Comparison of ENCODE assay signal across 2 cellular contexts in genomic region chr22:19631899-19632670, GRCh38.
A peak's percentile ranks its signal among the peaks of the same experiment; 100 is the strongest.
TF ChIP-seq lines count a peak whose summit lies in the region.

No MANE protein-coding gene starts in this region.

TF ChIP-seq in IMR-90, 13 proteins besides CTCF, POLR2A, EP300 and RAD21:
- no peak for TF ChIP-seq MAZ (IDR thresholded peaks at IDR 0.05; ENCODE audit: borderline replicate concordance, low read depth, low read length)
- peak; percentile 60 for TF ChIP-seq SMC3 (IDR thresholded peaks at IDR 0.05; ENCODE audit: low read depth, low read length)
- TF ChIP-seq, protein P1, sequence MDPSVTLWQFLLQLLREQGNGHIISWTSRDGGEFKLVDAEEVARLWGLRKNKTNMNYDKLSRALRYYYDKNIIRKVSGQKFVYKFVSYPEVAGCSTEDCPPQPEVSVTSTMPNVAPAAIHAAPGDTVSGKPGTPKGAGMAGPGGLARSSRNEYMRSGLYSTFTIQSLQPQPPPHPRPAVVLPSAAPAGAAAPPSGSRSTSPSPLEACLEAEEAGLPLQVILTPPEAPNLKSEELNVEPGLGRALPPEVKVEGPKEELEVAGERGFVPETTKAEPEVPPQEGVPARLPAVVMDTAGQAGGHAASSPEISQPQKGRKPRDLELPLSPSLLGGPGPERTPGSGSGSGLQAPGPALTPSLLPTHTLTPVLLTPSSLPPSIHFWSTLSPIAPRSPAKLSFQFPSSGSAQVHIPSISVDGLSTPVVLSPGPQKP (IDR thresholded peaks at IDR 0.05; ENCODE audit: borderline replicate concordance, low read depth, low read length) = no peak
- TF ChIP-seq RFX5 (IDR thresholded peaks at IDR 0.05; ENCODE audit: low read depth, low read length) = no peak

TF ChIP-seq in WTC11, 78 proteins besides CTCF, POLR2A, EP300 and RAD21:
- TF ChIP-seq, protein P2, sequence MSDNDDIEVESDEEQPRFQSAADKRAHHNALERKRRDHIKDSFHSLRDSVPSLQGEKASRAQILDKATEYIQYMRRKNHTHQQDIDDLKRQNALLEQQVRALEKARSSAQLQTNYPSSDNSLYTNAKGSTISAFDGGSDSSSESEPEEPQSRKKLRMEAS (CRISPR knock-in tag; IDR thresholded peaks at IDR 0.05) = no peak
- TF ChIP-seq ZNF263 (CRISPR knock-in tag; IDR thresholded peaks at IDR 0.05; ENCODE audit: low read depth) (no peak), CREM (CRISPR knock-in tag; IDR thresholded peaks at IDR 0.05) (no peak), IRF2 (CRISPR knock-in tag; IDR thresholded peaks at IDR 0.05; ENCODE audit: borderline replicate concordance, low read depth) (no peak), ATF3 (CRISPR knock-in tag; conservative IDR thresholded peaks at IDR 0.05) (no peak), PREB (CRISPR knock-in tag; IDR thresholded peaks at IDR 0.05; ENCODE audit: borderline replicate concordance) (no peak), NR3C1 (CRISPR knock-in tag; conservative IDR thresholded peaks at IDR 0.05; ENCODE audit: low read depth) (no peak), TP53 (CRISPR knock-in tag; IDR thresholded peaks at IDR 0.05) (no peak), ZNF416 (CRISPR knock-in tag; IDR thresholded peaks at IDR 0.05) (no peak), CREB1 (CRISPR knock-in tag; IDR thresholded peaks at IDR 0.05) (no peak), TEAD1 (CRISPR knock-in tag; IDR thresholded peaks at IDR 0.05) (no peak), ZBTB43 (CRISPR knock-in tag; IDR thresholded peaks at IDR 0.05) (no peak), RELA (CRISPR knock-in tag; IDR thresholded peaks at IDR 0.05; ENCODE audit: borderline replicate concordance) (no peak), ZNF671 (CRISPR knock-in tag; IDR thresholded peaks at IDR 0.05) (no peak), ELF4 (CRISPR knock-in tag; IDR thresholded peaks at IDR 0.05; ENCODE audit: low read depth) (no peak)
- TF ChIP-seq, protein P3, sequence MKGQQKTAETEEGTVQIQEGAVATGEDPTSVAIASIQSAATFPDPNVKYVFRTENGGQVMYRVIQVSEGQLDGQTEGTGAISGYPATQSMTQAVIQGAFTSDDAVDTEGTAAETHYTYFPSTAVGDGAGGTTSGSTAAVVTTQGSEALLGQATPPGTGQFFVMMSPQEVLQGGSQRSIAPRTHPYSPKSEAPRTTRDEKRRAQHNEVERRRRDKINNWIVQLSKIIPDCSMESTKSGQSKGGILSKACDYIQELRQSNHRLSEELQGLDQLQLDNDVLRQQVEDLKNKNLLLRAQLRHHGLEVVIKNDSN (CRISPR knock-in tag; IDR thresholded peaks at IDR 0.05) = no peak
